ENCODE assay signal across 10 cellular contexts in genomic region chr11:1389932-1390587, GRCh38. TPM values are rescaled to one million over a fixed set of nuclear protein-coding genes. Genes with fewer than 3 reads are reported as not detected.
A peak's percentile ranks its signal among the peaks of the same experiment; 100 is the strongest.
DNase-seq lines count a peak whose midpoint lies in the region; ATAC-seq and TF ChIP-seq lines count a peak whose summit lies in the region.
"Had no signal": no experiment of that assay in that cellular context is flagged by ENCODE, and none has a peak within 500 bp of the region (broad histone marks: within the 10 kb centered on the region; RNA-seq: fewer than 3 reads in every experiment).

Gene BRSK2 (plus strand): TSS chr11:1389934. CDS start chr11:1390285, 351 bp downstream.

- H3K27me3 Mint-ChIP-seq in stimulated activated memory B cell treated with anti-CD40 and anti-IgM and Interleukin-4, amounts not matched to agents 10 μg/mL and 1 μg/mL and 100 μg/mL, for 72 hours, result peaks cover 32% of the 10 kb centered on the region

- H3K27ac Mint-ChIP-seq in stimulated activated memory B cell treated with anti-CD40 and anti-IgM and Interleukin-4, amounts not matched to agents 10 μg/mL and 1 μg/mL and 100 μg/mL, for 72 hours, result peak within 1 kb of the TSS; percentile 27

- intact Hi-C loops in right cardiac atrium (cut with DNase I), result no loop called here

- peaks cover 28% of the 10 kb centered on the region for H3K4me1 Mint-ChIP-seq in stimulated activated memory B cell treated with anti-CD40 and anti-IgM and Interleukin-4, amounts not matched to agents 10 μg/mL and 1 μg/mL and 100 μg/mL, for 72 hours

- H3K4me1 ChIP-seq in right cardiac atrium (ENCODE audit: control insufficient read depth, insufficient read depth, low read length), result no peaks in the 10 kb centered on the region

- no peak for TF ChIP-seq CTCF in WI38 (IDR thresholded peaks at IDR 0.05; ENCODE audit: low read depth, low read length)

- H3K27me3 ChIP-seq in right cardiac atrium (ENCODE audit: control insufficient read depth, insufficient read depth), result no peaks in the 10 kb centered on the region

- H3K4me3 ChIP-seq in WI38 (ENCODE audit: low read depth, low read length) (peak within 1 kb of the TSS; percentile 59), right cardiac atrium (ENCODE audit: low read length) (peak within 1 kb of the TSS; percentile 42)

- peak within 1 kb of the TSS; percentile 76 for H3K4me3 Mint-ChIP-seq in stimulated activated memory B cell treated with anti-CD40 and anti-IgM and Interleukin-4, amounts not matched to agents 10 μg/mL and 1 μg/mL and 100 μg/mL, for 72 hours

- H3K9me3 ChIP-seq in right cardiac atrium (ENCODE audit: control insufficient read depth, low read length), result no peaks in the 10 kb centered on the region

- peak within 1 kb of the TSS; percentile 5 for H3K27ac ChIP-seq in right cardiac atrium (ENCODE audit: low read length)
- H3K27ac ChIP-seq: 22Rv1 had no signal

- H3K9me3 Mint-ChIP-seq in stimulated activated memory B cell treated with anti-CD40 and anti-IgM and Interleukin-4, amounts not matched to agents 10 μg/mL and 1 μg/mL and 100 μg/mL, for 72 hours, result no peaks in the 10 kb centered on the region

- DNase-seq in DMS 273 (lab: John Stamatoyannopoulos, UW; ENCODE audit: unreplicated experiment) (peak; percentile 53), DMS 273 treated with DMSO at 0.1 percent for 48 hours (lab: John Stamatoyannopoulos, UW) (no peak), right cardiac atrium (peak in 2 of 3 donors; percentile 25 to 57), anterior cingulate cortex (lab: John Stamatoyannopoulos, UW) (no peak)

- ATAC-seq in right cardiac atrium, result no peak
- no peak for ATAC-seq in stimulated activated memory B cell treated with anti-CD40 and anti-IgM and Interleukin-4, amounts not matched to agents 10 μg/mL and 1 μg/mL and 100 μg/mL, for 72 hours
- no peak for ATAC-seq in GM21529 (IDR thresholded peaks at IDR 0.05; ENCODE audit: unreplicated experiment)
- ATAC-seq in HG02763 (IDR thresholded peaks at IDR 0.05; ENCODE audit: unreplicated experiment), result no peak

- WGBS in right cardiac atrium, result 1% methylated on average over 123 of the region's 123 CpGs

- H3K36me3 Mint-ChIP-seq in stimulated activated memory B cell treated with anti-CD40 and anti-IgM and Interleukin-4, amounts not matched to agents 10 μg/mL and 1 μg/mL and 100 μg/mL, for 72 hours, result no peaks in the 10 kb centered on the region

RNA-seq across cellular contexts. Expression of gene BRSK2, which starts in this region (rescaled TPM):
- 1 to 10 TPM in 2 of 4 donors, under 1 TPM in 2; 0.61 to 2.3 (median 1.4) TPM for total RNA-seq in right cardiac atrium
- 2.3 TPM for polyA plus RNA-seq in right cardiac atrium
- total RNA-seq: RPMI7951 had no signal

Comparison
In these comparisons a context has a peak if more than half of its experiments do, and no peak if none do; other contexts are left out.
1. DNase-seq: peak in DMS 273 (single experiment) and right cardiac atrium (2 of 3); none in DMS 273 treated with DMSO at 0.1 percent for 48 hours (single experiment) and anterior cingulate cortex (0 of 58).